Comparison of ENCODE assay signal across 7 cellular contexts in genomic region chr6:30526444-30526843, GRCh38. TPM values are rescaled to one million over a fixed set of nuclear protein-coding genes. Genes with fewer than 3 reads are reported as not detected.
A peak's percentile ranks its signal among the peaks of the same experiment; 100 is the strongest.
DNase-seq lines count a peak whose midpoint lies in the region; ATAC-seq and TF ChIP-seq lines count a peak whose summit lies in the region.
"Not testable (repeated sequence)": the region's sequence is repeated elsewhere in the genome, so short reads cannot be mapped to it uniquely, and the experiment has no call there.

No MANE protein-coding gene starts in this region.

- H3K27me3 ChIP-seq in foreskin keratinocyte = not testable (repeated sequence)

- TF ChIP-seq CTCF in foreskin keratinocyte (conservative IDR thresholded peaks at IDR 0.05) = not testable (repeated sequence)

- POLR2A ChIA-PET in activated CD4-positive, alpha-beta T cell treated with anti-CD3 and anti-CD28 coated beads for 36 hours (lab: Charles Lee) = not testable (repeated sequence)

- peak overlapping the region in 1 of 3 donors; percentile 74 for H3K27ac Mint-ChIP-seq in IgD-negative memory B cell
- H3K27ac Mint-ChIP-seq in activated CD4-positive, alpha-beta T cell treated with anti-CD3 and anti-CD28 coated beads for 36 hours = peak overlapping the region; percentile 59
- H3K27ac Mint-ChIP-seq in activated T-cell treated with anti-CD3 and anti-CD28 coated beads, Interleukin-2, amount 50 U/mL, for 24 hours = peak overlapping the region; percentile 70
- H3K27ac Mint-ChIP-seq in activated naive CD4-positive, alpha-beta T cell treated with anti-CD3 and anti-CD28 coated beads for 36 hours = peak overlapping the region; percentile 72
- H3K27ac Mint-ChIP-seq in activated naive CD8-positive, alpha-beta T cell treated with anti-CD3 and anti-CD28 coated beads for 36 hours = peak overlapping the region; percentile 60
- H3K27ac Mint-ChIP-seq in stimulated activated naive B cell treated with anti-CD40 and anti-IgM and Interleukin-4, amounts not matched to agents 10 μg/mL and 1 μg/mL and 100 μg/mL, for 72 hours = peak overlapping the region; percentile 70

- H3K9me3 Mint-ChIP-seq in IgD-negative memory B cell; stimulated activated naive B cell treated with anti-CD40 and anti-IgM and Interleukin-4, amounts not matched to agents 10 μg/mL and 1 μg/mL and 100 μg/mL, for 72 hours: not testable (repeated sequence)
- H3K9me3 Mint-ChIP-seq in activated CD4-positive, alpha-beta T cell treated with anti-CD3 and anti-CD28 coated beads for 36 hours (ENCODE audit: low read depth) = peaks cover 30% of the 10 kb centered on the region
- H3K9me3 Mint-ChIP-seq in activated T-cell treated with anti-CD3 and anti-CD28 coated beads, Interleukin-2, amount 50 U/mL, for 24 hours = peaks cover 26% of the 10 kb centered on the region
- peaks cover 48% of the 10 kb centered on the region for H3K9me3 Mint-ChIP-seq in activated naive CD4-positive, alpha-beta T cell treated with anti-CD3 and anti-CD28 coated beads for 36 hours
- peaks cover 51% of the 10 kb centered on the region for H3K9me3 Mint-ChIP-seq in activated naive CD8-positive, alpha-beta T cell treated with anti-CD3 and anti-CD28 coated beads for 36 hours

- peaks cover 18% of the 10 kb centered on the region for H3K4me1 ChIP-seq in foreskin keratinocyte

- H3K27ac ChIP-seq in foreskin keratinocyte = peak overlapping the region; percentile 96

- not testable (repeated sequence) for H3K36me3 Mint-ChIP-seq in IgD-negative memory B cell
- H3K36me3 Mint-ChIP-seq in activated CD4-positive, alpha-beta T cell treated with anti-CD3 and anti-CD28 coated beads for 36 hours (ENCODE audit: low read depth) = peaks cover 53% of the 10 kb centered on the region
- peaks cover 28% of the 10 kb centered on the region for H3K36me3 Mint-ChIP-seq in activated T-cell treated with anti-CD3 and anti-CD28 coated beads, Interleukin-2, amount 50 U/mL, for 24 hours (ENCODE audit: low read depth)
- H3K36me3 Mint-ChIP-seq in activated naive CD4-positive, alpha-beta T cell treated with anti-CD3 and anti-CD28 coated beads for 36 hours (ENCODE audit: low read depth) = peaks cover 30% of the 10 kb centered on the region
- peaks cover 65% of the 10 kb centered on the region for H3K36me3 Mint-ChIP-seq in activated naive CD8-positive, alpha-beta T cell treated with anti-CD3 and anti-CD28 coated beads for 36 hours
- H3K36me3 Mint-ChIP-seq in stimulated activated naive B cell treated with anti-CD40 and anti-IgM and Interleukin-4, amounts not matched to agents 10 μg/mL and 1 μg/mL and 100 μg/mL, for 72 hours = peaks cover 6 to 12% of the 10 kb centered on the region in 2 donors

- CTCF ChIA-PET in activated CD4-positive, alpha-beta T cell treated with anti-CD3 and anti-CD28 coated beads for 36 hours (lab: Charles Lee) = interaction anchor here (1.3 kb wide), 1 partner anchor 43 kb away, joined by 3 read pairs; no protein-coding TSS in a partner anchor
- CTCF ChIA-PET in activated naive CD4-positive, alpha-beta T cell treated with anti-CD3 and anti-CD28 coated beads for 36 hours (lab: Charles Lee) = interaction anchor here (7.5 kb wide), 1 partner anchor 34 kb away, joined by 79 read pairs; no protein-coding TSS in a partner anchor

- intact Hi-C loops in activated CD4-positive, alpha-beta T cell treated with anti-CD3 and anti-CD28 coated beads for 36 hours (cut with DNase I, micrococcal nuclease) = loop anchor here (5.0 kb wide), 3 partner anchors 261 to 831 kb away; partner anchors contain the start of gene HLA-B (in 1 of the 2)
- intact Hi-C loops in activated naive CD4-positive, alpha-beta T cell treated with anti-CD3 and anti-CD28 coated beads for 36 hours (cut with micrococcal nuclease) = loop anchor here (5.0 to 10.0 kb wide), 2 partner anchors 286 to 462 kb away; partner anchors contain the start of genes POLR1H and PPP1R11

- not testable (repeated sequence) for ATAC-seq in activated CD4-positive, alpha-beta T cell treated with anti-CD3 and anti-CD28 coated beads for 36 hours; foreskin keratinocyte; stimulated activated naive B cell treated with anti-CD40 and anti-IgM and Interleukin-4, amounts not matched to agents 10 μg/mL and 1 μg/mL and 100 μg/mL, for 72 hours (replicated peaks)

- not testable (repeated sequence) for H3K27me3 Mint-ChIP-seq in IgD-negative memory B cell; activated CD4-positive, alpha-beta T cell treated with anti-CD3 and anti-CD28 coated beads for 36 hours; activated T-cell treated with anti-CD3 and anti-CD28 coated beads, Interleukin-2, amount 50 U/mL, for 24 hours; activated naive CD4-positive, alpha-beta T cell treated with anti-CD3 and anti-CD28 coated beads for 36 hours (ENCODE audit: low read depth); activated naive CD8-positive, alpha-beta T cell treated with anti-CD3 and anti-CD28 coated beads for 36 hours; stimulated activated naive B cell treated with anti-CD40 and anti-IgM and Interleukin-4, amounts not matched to agents 10 μg/mL and 1 μg/mL and 100 μg/mL, for 72 hours

- peak overlapping the region in 3 of 4 donors; percentile 22 to 68 (median 51) for H3K4me3 Mint-ChIP-seq in IgD-negative memory B cell
- H3K4me3 Mint-ChIP-seq in activated CD4-positive, alpha-beta T cell treated with anti-CD3 and anti-CD28 coated beads for 36 hours; activated T-cell treated with anti-CD3 and anti-CD28 coated beads, Interleukin-2, amount 50 U/mL, for 24 hours; activated naive CD4-positive, alpha-beta T cell treated with anti-CD3 and anti-CD28 coated beads for 36 hours; activated naive CD8-positive, alpha-beta T cell treated with anti-CD3 and anti-CD28 coated beads for 36 hours: not testable (repeated sequence)
- peak overlapping the region in 1 of 2 donors; percentile 18 for H3K4me3 Mint-ChIP-seq in stimulated activated naive B cell treated with anti-CD40 and anti-IgM and Interleukin-4, amounts not matched to agents 10 μg/mL and 1 μg/mL and 100 μg/mL, for 72 hours

- H3K4me1 Mint-ChIP-seq in IgD-negative memory B cell = peaks cover 59 to 76% (median 66%) of the 10 kb centered on the region in 3 donors
- peaks cover 84% of the 10 kb centered on the region for H3K4me1 Mint-ChIP-seq in activated CD4-positive, alpha-beta T cell treated with anti-CD3 and anti-CD28 coated beads for 36 hours
- H3K4me1 Mint-ChIP-seq in activated T-cell treated with anti-CD3 and anti-CD28 coated beads, Interleukin-2, amount 50 U/mL, for 24 hours (ENCODE audit: low read depth) = peaks cover 82% of the 10 kb centered on the region
- H3K4me1 Mint-ChIP-seq in activated naive CD4-positive, alpha-beta T cell treated with anti-CD3 and anti-CD28 coated beads for 36 hours (ENCODE audit: low read depth) = peaks cover 85% of the 10 kb centered on the region
- peaks cover 52% of the 10 kb centered on the region for H3K4me1 Mint-ChIP-seq in activated naive CD8-positive, alpha-beta T cell treated with anti-CD3 and anti-CD28 coated beads for 36 hours
- peaks cover 60 to 87% of the 10 kb centered on the region in 2 donors for H3K4me1 Mint-ChIP-seq in stimulated activated naive B cell treated with anti-CD40 and anti-IgM and Interleukin-4, amounts not matched to agents 10 μg/mL and 1 μg/mL and 100 μg/mL, for 72 hours

- DNase-seq in activated CD4-positive, alpha-beta T cell treated with anti-CD3 and anti-CD28 coated beads for 36 hours; activated T-cell treated with anti-CD3 and anti-CD28 coated beads, Interleukin-2, amount 50 U/mL, for 24 hours; activated naive CD4-positive, alpha-beta T cell treated with anti-CD3 and anti-CD28 coated beads for 36 hours; activated naive CD8-positive, alpha-beta T cell treated with anti-CD3 and anti-CD28 coated beads for 36 hours; foreskin keratinocyte; stimulated activated naive B cell treated with anti-CD40 and anti-IgM and Interleukin-4, amounts not matched to agents 10 μg/mL and 1 μg/mL and 100 μg/mL, for 72 hours: not testable (repeated sequence)

RNA-seq across cellular contexts. Expression of gene GNL1, which starts 29.8 kb away (rescaled TPM):
- polyA plus RNA-seq in IgD-negative memory B cell (46.1 TPM), foreskin keratinocyte (57.2 and 62.7 TPM in 2 replicates)
- total RNA-seq in activated CD4-positive, alpha-beta T cell treated with anti-CD3 and anti-CD28 coated beads for 36 hours = 100 to 1,000 TPM in 1 of 2 experiments, 10 to 100 TPM in 1; 91.3 to 104 TPM
- 10 to 100 TPM; 78.2 to 82.1 TPM for total RNA-seq in activated naive CD4-positive, alpha-beta T cell treated with anti-CD3 and anti-CD28 coated beads for 36 hours
- 100 to 1,000 TPM; 123 to 126 TPM for total RNA-seq in activated naive CD8-positive, alpha-beta T cell treated with anti-CD3 and anti-CD28 coated beads for 36 hours
- 47.2 and 52.3 TPM in 2 replicates for total RNA-seq in foreskin keratinocyte

RNA-seq across cellular contexts. Expression of gene PRR3, which starts 30.7 kb away (rescaled TPM):
- polyA plus RNA-seq in IgD-negative memory B cell (8.8 TPM), foreskin keratinocyte (4.2 and 5.8 TPM in 2 replicates)
- total RNA-seq in activated CD4-positive, alpha-beta T cell treated with anti-CD3 and anti-CD28 coated beads for 36 hours = 10 to 100 TPM; 29.4 to 45.8 TPM
- 10 to 100 TPM; 21.7 to 22.0 TPM for total RNA-seq in activated naive CD4-positive, alpha-beta T cell treated with anti-CD3 and anti-CD28 coated beads for 36 hours
- total RNA-seq in activated naive CD8-positive, alpha-beta T cell treated with anti-CD3 and anti-CD28 coated beads for 36 hours = 10 to 100 TPM; 32.7 to 34.4 TPM
- total RNA-seq in foreskin keratinocyte = 5.7 and 6.3 TPM in 2 replicates

RNA-seq across cellular contexts. Expression of gene HLA-E, which starts 37.1 kb away (rescaled TPM):
- polyA plus RNA-seq in IgD-negative memory B cell (2,343 TPM), foreskin keratinocyte (131 and 143 TPM in 2 replicates)
- total RNA-seq in activated CD4-positive, alpha-beta T cell treated with anti-CD3 and anti-CD28 coated beads for 36 hours = 100 to 1,000 TPM; 451 to 502 TPM
- 100 to 1,000 TPM; 598 to 608 TPM for total RNA-seq in activated naive CD4-positive, alpha-beta T cell treated with anti-CD3 and anti-CD28 coated beads for 36 hours
- 100 to 1,000 TPM; 481 to 482 TPM for total RNA-seq in activated naive CD8-positive, alpha-beta T cell treated with anti-CD3 and anti-CD28 coated beads for 36 hours
- 123 and 142 TPM in 2 replicates for total RNA-seq in foreskin keratinocyte

RNA-seq across cellular contexts. Expression of gene ABCF1, which starts 44.8 kb away (rescaled TPM):
- 33.7 TPM for polyA plus RNA-seq in IgD-negative memory B cell
- 100 to 1,000 TPM in 1 of 2 experiments, 10 to 100 TPM in 1; 100.0 to 105 TPM for total RNA-seq in activated CD4-positive, alpha-beta T cell treated with anti-CD3 and anti-CD28 coated beads for 36 hours
- 10 to 100 TPM; 79.5 to 82.7 TPM for total RNA-seq in activated naive CD4-positive, alpha-beta T cell treated with anti-CD3 and anti-CD28 coated beads for 36 hours
- 100 to 1,000 TPM; 122 TPM for total RNA-seq in activated naive CD8-positive, alpha-beta T cell treated with anti-CD3 and anti-CD28 coated beads for 36 hours
- 57.1 and 69.7 TPM in 2 replicates for total RNA-seq in foreskin keratinocyte
- polyA plus RNA-seq in foreskin keratinocyte = 34.3 and 38.5 TPM in 2 replicates
